Comparison of ENCODE assay signal across 8 cellular contexts in the genomic region with DNA sequence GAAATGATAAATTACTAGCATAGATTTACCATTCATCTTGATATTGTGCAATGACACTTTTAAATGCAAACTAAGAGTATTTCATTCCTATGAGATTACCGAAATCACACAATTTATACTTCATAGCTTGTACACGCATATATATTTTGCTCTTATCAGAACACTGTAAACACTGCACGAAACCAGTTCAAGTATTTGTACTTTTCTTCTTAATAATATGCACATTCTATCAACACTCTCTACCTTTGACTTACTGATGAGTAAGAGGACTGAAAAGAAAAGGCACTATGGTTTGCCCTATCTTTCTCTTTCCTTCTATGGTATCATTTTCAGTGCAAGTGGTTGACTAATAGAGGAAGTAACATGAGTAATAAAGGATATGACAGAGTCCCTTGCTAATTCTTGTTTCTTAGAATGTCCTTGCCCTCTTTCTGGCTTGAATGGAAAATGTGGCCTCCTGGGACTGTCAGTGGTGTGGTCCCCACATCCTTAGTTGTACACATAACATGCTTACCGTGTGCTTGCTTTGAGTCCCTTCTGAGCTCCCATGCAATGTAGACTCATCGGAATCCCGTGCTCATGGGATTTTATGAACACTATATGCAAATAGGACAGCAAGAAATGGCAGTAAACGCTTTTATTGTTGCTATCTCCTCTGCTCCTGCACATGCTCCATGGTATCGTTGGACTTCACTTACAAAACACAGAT.
DNase-seq lines count a peak whose midpoint lies in the region; ATAC-seq and TF ChIP-seq lines count a peak whose summit lies in the region.

No MANE protein-coding gene starts in this region.

- WGBS in sigmoid colon, 2 donors: 64 to 71% methylated on average over 8 of the region's 8 CpGs

- H3K4me1 Mint-ChIP-seq in activated naive CD8-positive, alpha-beta T cell treated with anti-CD3 and anti-CD28 coated beads for 36 hours: peaks cover 44% of the 10 kb centered on the region

- peak overlapping the region; percentile 45 for H3K4me2 ChIP-seq in Karpas-422 (ENCODE audit: low read depth, low read length, poor library complexity, severe bottlenecking)

- no peak overlapping the region for H2AFZ ChIP-seq in Karpas-422 (ENCODE audit: low read length)

- H3K9me2 ChIP-seq in Karpas-422 (replicated peaks; ENCODE audit: insufficient read depth, low read length): no peaks in the 10 kb centered on the region

- H3K36me3 Mint-ChIP-seq in activated naive CD8-positive, alpha-beta T cell treated with anti-CD3 and anti-CD28 coated beads for 36 hours: peaks cover 32% of the 10 kb centered on the region

- no peak overlapping the region for H3K9ac ChIP-seq in Karpas-422 (ENCODE audit: low read length)

- peaks cover 16% of the 10 kb centered on the region for H4K20me1 ChIP-seq in Karpas-422 (ENCODE audit: insufficient read depth, low read depth, low read length)

- TF ChIP-seq EP300 in sigmoid colon (IDR thresholded peaks at IDR 0.05): no peak

- no peak for TF ChIP-seq CTCF in sigmoid colon (IDR thresholded peaks at IDR 0.05)

- peaks cover 25% of the 10 kb centered on the region for H3K9me3 Mint-ChIP-seq in activated naive CD8-positive, alpha-beta T cell treated with anti-CD3 and anti-CD28 coated beads for 36 hours

- H3K27ac ChIP-seq in Karpas-422 (ENCODE audit: low read length): no peak overlapping the region
- peak overlapping the region in 2 of 4 donors; percentile 21 to 56 for H3K27ac ChIP-seq in sigmoid colon

- intact Hi-C loops in sigmoid colon (cut with DNase I): no loop called here

- peak; percentile 89 for DNase-seq in Karpas-422
- peak; percentile 71 for DNase-seq in activated naive CD8-positive, alpha-beta T cell treated with anti-CD3 and anti-CD28 coated beads for 36 hours
- peak; percentile 5 for DNase-seq in medulla oblongata (ENCODE audit: extremely low spot score)
- no peak for DNase-seq in sigmoid colon
- DNase-seq in nucleus accumbens (lab: John Stamatoyannopoulos, UW): no peak
- DNase-seq in GDM1 (lab: John Stamatoyannopoulos, UW): no peak

- no peaks in the 10 kb centered on the region for H3K36me3 ChIP-seq in Karpas-422 (ENCODE audit: insufficient read depth, low read length)
- H3K36me3 ChIP-seq in sigmoid colon: no peaks in the 10 kb centered on the region

- no peak overlapping the region for H3K4me3 Mint-ChIP-seq in activated naive CD8-positive, alpha-beta T cell treated with anti-CD3 and anti-CD28 coated beads for 36 hours

- H3K4me3 ChIP-seq in Karpas-422 (ENCODE audit: low read length) (no peak overlapping the region), sigmoid colon (no peak overlapping the region)

- H3K79me2 ChIP-seq in Karpas-422 (ENCODE audit: low read length): no peaks in the 10 kb centered on the region

- ATAC-seq in GM18499 (IDR thresholded peaks at IDR 0.05; ENCODE audit: insufficient read depth, unreplicated experiment): peak; percentile 63
- peak; percentile 76 for ATAC-seq in GM21786 (IDR thresholded peaks at IDR 0.05; ENCODE audit: unreplicated experiment)

- H3K9me3 ChIP-seq in Karpas-422 (ENCODE audit: low read length): no peaks in the 10 kb centered on the region
- H3K9me3 ChIP-seq in sigmoid colon: no peaks in the 10 kb centered on the region

- no peak for TF ChIP-seq POLR2A in sigmoid colon (IDR thresholded peaks at IDR 0.05)

- peaks cover 6% of the 10 kb centered on the region for H3K27me3 Mint-ChIP-seq in activated naive CD8-positive, alpha-beta T cell treated with anti-CD3 and anti-CD28 coated beads for 36 hours

- H3K4me1 ChIP-seq in Karpas-422 (ENCODE audit: low read length): peaks cover 25% of the 10 kb centered on the region
- H3K4me1 ChIP-seq in sigmoid colon: peaks cover 0 to 27% (median 10%) of the 10 kb centered on the region in 4 donors

- H3K27me3 ChIP-seq in Karpas-422 (ENCODE audit: low read length) (0 out of 2 replicates have a peak, but pooled peaks cover 2% of the 10 kb centered on the region), sigmoid colon (no peaks in the 10 kb centered on the region)

- peak overlapping the region; percentile 87 for H3K27ac Mint-ChIP-seq in activated naive CD8-positive, alpha-beta T cell treated with anti-CD3 and anti-CD28 coated beads for 36 hours

Comparison
In these comparisons a context has a peak if more than half of its experiments do, and no peak if none do; other contexts are left out.
1. DNase-seq: peak in Karpas-422 (single experiment), activated naive CD8-positive, alpha-beta T cell treated with anti-CD3 and anti-CD28 coated beads for 36 hours (single experiment) and medulla oblongata (single experiment); none in sigmoid colon (single experiment), nucleus accumbens (0 of 56) and GDM1 (single experiment).